In the genomic region with DNA sequence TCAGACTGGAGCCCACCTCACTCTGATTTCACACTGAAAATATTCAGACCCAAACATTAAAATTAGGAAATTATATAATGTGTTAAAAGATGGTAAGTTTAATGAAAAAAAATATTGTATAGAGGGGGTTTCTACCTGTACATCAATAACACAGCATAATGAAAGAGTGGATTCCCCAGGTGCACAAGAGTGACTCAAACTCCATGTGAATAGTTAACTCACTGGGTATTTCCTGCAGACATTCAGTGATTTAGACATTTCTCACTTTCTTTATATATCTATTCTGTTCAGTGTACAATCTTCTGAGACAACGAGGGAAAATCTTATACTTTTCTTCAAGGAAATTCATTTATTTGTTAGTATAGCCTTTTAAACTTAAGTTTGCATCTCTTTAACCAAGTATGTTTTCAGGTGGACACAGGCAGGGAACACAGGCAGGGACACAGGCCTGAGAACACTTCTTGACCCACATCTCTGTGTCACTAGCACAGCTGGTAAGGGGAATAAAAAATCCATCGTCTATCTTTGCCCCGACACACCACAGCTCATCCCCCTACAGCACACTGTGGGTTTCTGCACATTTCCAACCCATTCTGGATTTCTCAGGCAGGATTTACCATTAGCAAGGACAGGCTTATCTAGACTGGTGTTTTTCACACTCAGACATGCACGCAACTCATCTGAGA, we compare ENCODE assay signal across 13 cellular contexts.
DNase-seq lines count a peak whose midpoint lies in the region; ATAC-seq and TF ChIP-seq lines count a peak whose summit lies in the region.
"Had no signal": no experiment of that assay in that cellular context is flagged by ENCODE, and none has a peak within 500 bp of the region (broad histone marks: within the 10 kb centered on the region; RNA-seq: fewer than 3 reads in every experiment).

No MANE protein-coding gene starts in this region.

- DNase-seq in mammary epithelial cell: peak; percentile 55
- no peak for DNase-seq in MCF 10A (ENCODE audit: unreplicated experiment)
- DNase-seq in left ventricle myocardium inferior: no peak
- no peak for DNase-seq in T-helper 2 cell treated with Interferon-gamma antibody and Interleukin-4, amounts not matched to agents 5 μg/mL and 100 μg/mL, for 36 hours (ENCODE audit: low spot score)
- DNase-seq in left colon: no peak
- DNase-seq: foreskin fibroblast; NCI-H1417 treated with DMSO at 0.1 percent for 48 hours; stimulated activated CD4-positive, alpha-beta T cell treated with anti-CD3 and anti-CD28 coated beads, Interleukin-15, amount 100 ng/mL, for 24 hours; T-helper 2 cell had no signal

- H3K9me3 ChIP-seq in mammary epithelial cell (replicated peaks; ENCODE audit: insufficient read depth, low read length) (no peaks in the 10 kb centered on the region), left ventricle myocardium inferior (replicated peaks) (no peaks in the 10 kb centered on the region)

- no peak overlapping the region for H3K9ac ChIP-seq in mammary epithelial cell (ENCODE audit: insufficient read depth, low read length)

- no peak overlapping the region for H3K4me3 Mint-ChIP-seq in MCF 10A (ENCODE audit: unreplicated experiment)
- no peak overlapping the region for H3K4me3 Mint-ChIP-seq in stimulated activated memory B cell treated with anti-CD40 and anti-IgM and Interleukin-4, amounts not matched to agents 10 μg/mL and 1 μg/mL and 100 μg/mL, for 72 hours
- H3K4me3 Mint-ChIP-seq in T-helper 2 cell treated with Interferon-gamma antibody and Interleukin-4, amounts not matched to agents 5 μg/mL and 100 μg/mL, for 36 hours: no peak overlapping the region
- H3K4me3 Mint-ChIP-seq: stimulated activated effector memory CD8-positive, alpha-beta T cell treated with anti-CD3 and anti-CD28 coated beads, Interleukin-12 subunit alpha, Interleukin-12 subunit beta, amount 100 ng/mL, for 72 hours had no signal

- CTCF ChIA-PET in mammary epithelial cell (lab: Charles Lee; ENCODE audit: low non-redundant PET) (no interaction called here), MCF 10A (lab: Yijun Ruan, JAX) (no interaction called here)

- H3K36me3 ChIP-seq in mammary epithelial cell (ENCODE audit: insufficient read depth, low read length) (no peaks in the 10 kb centered on the region), left ventricle myocardium inferior (no peaks in the 10 kb centered on the region)

- H4K20me1 ChIP-seq in mammary epithelial cell (ENCODE audit: insufficient read depth, low read length): no peaks in the 10 kb centered on the region

- H3K27me3 ChIP-seq in mammary epithelial cell (ENCODE audit: insufficient read depth, low read length): no peaks in the 10 kb centered on the region
- H3K27me3 ChIP-seq in left ventricle myocardium inferior (ENCODE audit: low read depth): no peaks in the 10 kb centered on the region

- H3K27me3 Mint-ChIP-seq in MCF 10A (ENCODE audit: insufficient read depth, unreplicated experiment): no peaks in the 10 kb centered on the region
- H3K27me3 Mint-ChIP-seq in stimulated activated memory B cell treated with anti-CD40 and anti-IgM and Interleukin-4, amounts not matched to agents 10 μg/mL and 1 μg/mL and 100 μg/mL, for 72 hours: no peaks in the 10 kb centered on the region
- H3K27me3 Mint-ChIP-seq in T-helper 2 cell treated with Interferon-gamma antibody and Interleukin-4, amounts not matched to agents 5 μg/mL and 100 μg/mL, for 36 hours (ENCODE audit: low read depth): no peaks in the 10 kb centered on the region

- peak; percentile 73 for ATAC-seq in GM21786 (IDR thresholded peaks at IDR 0.05; ENCODE audit: unreplicated experiment)
- ATAC-seq in HG03139 (IDR thresholded peaks at IDR 0.05; ENCODE audit: unreplicated experiment): peak; percentile 56
- ATAC-seq in stimulated activated memory B cell treated with anti-CD40 and anti-IgM and Interleukin-4, amounts not matched to agents 10 μg/mL and 1 μg/mL and 100 μg/mL, for 72 hours: peak; percentile 59
- no peak for ATAC-seq in left colon
- ATAC-seq: stimulated activated effector memory CD8-positive, alpha-beta T cell treated with anti-CD3 and anti-CD28 coated beads, Interleukin-12 subunit alpha, Interleukin-12 subunit beta, amount 100 ng/mL, for 72 hours had no signal

- H3K27ac ChIP-seq in mammary epithelial cell (ENCODE audit: insufficient read depth, low read depth, low read length) (no peak overlapping the region), left ventricle myocardium inferior (replicated peaks) (no peak overlapping the region)

- H3K79me2 ChIP-seq in mammary epithelial cell (ENCODE audit: insufficient read depth, low read length): no peaks in the 10 kb centered on the region

- H3K36me3 Mint-ChIP-seq in MCF 10A (ENCODE audit: insufficient read depth, unreplicated experiment): no peaks in the 10 kb centered on the region
- H3K36me3 Mint-ChIP-seq in stimulated activated memory B cell treated with anti-CD40 and anti-IgM and Interleukin-4, amounts not matched to agents 10 μg/mL and 1 μg/mL and 100 μg/mL, for 72 hours: no peaks in the 10 kb centered on the region
- no peaks in the 10 kb centered on the region for H3K36me3 Mint-ChIP-seq in T-helper 2 cell treated with Interferon-gamma antibody and Interleukin-4, amounts not matched to agents 5 μg/mL and 100 μg/mL, for 36 hours (ENCODE audit: low read depth)
- H3K36me3 Mint-ChIP-seq: stimulated activated effector memory CD8-positive, alpha-beta T cell treated with anti-CD3 and anti-CD28 coated beads, Interleukin-12 subunit alpha, Interleukin-12 subunit beta, amount 100 ng/mL, for 72 hours had no signal

- 98% methylated on average over 4 of the region's 4 CpGs for WGBS in mammary epithelial cell (ENCODE audit: low coverage, missing lambda C conversion rate)

- TF ChIP-seq CTCF in mammary epithelial cell (conservative IDR thresholded peaks at IDR 0.05 in 1 of 2, IDR thresholded peaks at IDR 0.05 in 1 of 2; ENCODE audit: extremely low read depth in 1 of 2, insufficient read depth in 1 of 2, low read depth in 1 of 2, low read length in 2 of 2) (no peak), MCF 10A (IDR thresholded peaks at IDR 0.05; ENCODE audit: unreplicated experiment) (no peak), left ventricle myocardium inferior (IDR thresholded peaks at IDR 0.05; ENCODE audit: borderline replicate concordance) (no peak)

- H3K4me1 ChIP-seq in mammary epithelial cell (ENCODE audit: insufficient read depth, low read length) (peaks cover 11% of the 10 kb centered on the region), left ventricle myocardium inferior (peaks cover 13% of the 10 kb centered on the region)

- intact Hi-C loops in mammary epithelial cell (cut with micrococcal nuclease): no loop called here
- intact Hi-C loops in MCF 10A (cut with micrococcal nuclease): no loop called here
- intact Hi-C loops in left ventricle myocardium inferior (cut with micrococcal nuclease): no loop called here
- intact Hi-C loops in left colon (cut with DNase I, micrococcal nuclease): no loop called here

- no peak overlapping the region for H3K27ac Mint-ChIP-seq in MCF 10A (ENCODE audit: low read depth, unreplicated experiment)
- peak overlapping the region; percentile 32 for H3K27ac Mint-ChIP-seq in stimulated activated memory B cell treated with anti-CD40 and anti-IgM and Interleukin-4, amounts not matched to agents 10 μg/mL and 1 μg/mL and 100 μg/mL, for 72 hours
- H3K27ac Mint-ChIP-seq in T-helper 2 cell treated with Interferon-gamma antibody and Interleukin-4, amounts not matched to agents 5 μg/mL and 100 μg/mL, for 36 hours: no peak overlapping the region
- H3K27ac Mint-ChIP-seq: stimulated activated effector memory CD8-positive, alpha-beta T cell treated with anti-CD3 and anti-CD28 coated beads, Interleukin-12 subunit alpha, Interleukin-12 subunit beta, amount 100 ng/mL, for 72 hours had no signal

- H2AFZ ChIP-seq in mammary epithelial cell (ENCODE audit: low read depth, low read length): no peak overlapping the region

- dilution Hi-C loops in mammary epithelial cell (cut with HindIII; ENCODE audit: low sequenced_read_pairs): no loop called here

- no peaks in the 10 kb centered on the region for H3K9me3 Mint-ChIP-seq in MCF 10A (ENCODE audit: unreplicated experiment)
- H3K9me3 Mint-ChIP-seq in stimulated activated memory B cell treated with anti-CD40 and anti-IgM and Interleukin-4, amounts not matched to agents 10 μg/mL and 1 μg/mL and 100 μg/mL, for 72 hours: no peaks in the 10 kb centered on the region
- H3K9me3 Mint-ChIP-seq in T-helper 2 cell treated with Interferon-gamma antibody and Interleukin-4, amounts not matched to agents 5 μg/mL and 100 μg/mL, for 36 hours: no peaks in the 10 kb centered on the region

- BruUV-seq in mammary epithelial cell (replicated peaks; lab: Mats Ljungman, UMichigan) (no TSS peak), MCF 10A (replicated peaks; lab: Mats Ljungman, UMichigan) (no TSS peak)

- in situ Hi-C loops in mammary epithelial cell (cut with MboI; ENCODE audit: low sequenced_read_pairs in 2 of 2): no loop called here

- POLR2A ChIA-PET in MCF 10A (lab: Yijun Ruan, JAX): interaction anchor here (1.0 kb wide), 1 partner anchor 43 kb away, joined by 4 read pairs; no protein-coding TSS in a partner anchor

- no peaks in the 10 kb centered on the region for H3K4me1 Mint-ChIP-seq in MCF 10A (ENCODE audit: insufficient read depth, unreplicated experiment)
- peaks cover 59% of the 10 kb centered on the region for H3K4me1 Mint-ChIP-seq in stimulated activated memory B cell treated with anti-CD40 and anti-IgM and Interleukin-4, amounts not matched to agents 10 μg/mL and 1 μg/mL and 100 μg/mL, for 72 hours
- no peaks in the 10 kb centered on the region for H3K4me1 Mint-ChIP-seq in T-helper 2 cell treated with Interferon-gamma antibody and Interleukin-4, amounts not matched to agents 5 μg/mL and 100 μg/mL, for 36 hours (ENCODE audit: low read depth)
- H3K4me1 Mint-ChIP-seq: stimulated activated effector memory CD8-positive, alpha-beta T cell treated with anti-CD3 and anti-CD28 coated beads, Interleukin-12 subunit alpha, Interleukin-12 subunit beta, amount 100 ng/mL, for 72 hours had no signal

- no peak overlapping the region for H3K4me2 ChIP-seq in mammary epithelial cell (ENCODE audit: insufficient read depth, low read depth, low read length)

- H3K4me3 ChIP-seq in mammary epithelial cell (replicated peaks in 1 of 3; ENCODE audit: insufficient read depth in 1 of 3, low read depth in 2 of 3, low read length in 3 of 3) (no peak overlapping the region), left ventricle myocardium inferior (no peak overlapping the region)
